In genomic region chr1:33430751-33431593, GRCh38 we compare ENCODE assay signal across 8 cellular contexts. TPM values are rescaled to one million over a fixed set of nuclear protein-coding genes. Genes with fewer than 3 reads are reported as not detected.
A peak's percentile ranks its signal among the peaks of the same experiment; 100 is the strongest.
DNase-seq lines count a peak whose midpoint lies in the region; ATAC-seq, FAIRE-seq and TF ChIP-seq lines count a peak whose summit lies in the region.

PHC2 (minus strand) TSS chr1:33431095; CDS start chr1:33375539, 55,556 bp downstream.

- TF ChIP-seq CTCF in D721Med (IDR thresholded peaks at IDR 0.05; ENCODE audit: insufficient read depth, missing control alignments): no peak
- TF ChIP-seq CTCF in esophagus muscularis mucosa (IDR thresholded peaks at IDR 0.05): peak in 2 of 3 experiments; percentile 39 to 41

- DNase-seq in D721Med (ENCODE audit: insufficient read length, low spot score) (peak; percentile 91), KG1 (lab: John Stamatoyannopoulos, UW) (peak; percentile 88), RCC 7860 (ENCODE audit: low spot score) (peak; percentile 86), esophagus muscularis mucosa (ENCODE audit: extremely low spot score) (peak; percentile 99)
- DNase-seq in activated T-cell treated with anti-CD3 and anti-CD28 coated beads, Interleukin-2, amount 50 U/mL, for 72 hours: peak; percentile 91 to 95
- DNase-seq in stimulated activated CD8-positive, alpha-beta memory T cell treated with anti-CD3 and anti-CD28 coated beads, Interleukin-4, amount 100 ng/mL, for 4 hours (ENCODE audit: low read depth in 2 of 2, low spot score in 1 of 2): peak; percentile 79 to 89

- H3K27me3 ChIP-seq in esophagus muscularis mucosa: no peaks in the 10 kb centered on the region
- peaks cover 4% of the 10 kb centered on the region for H3K27me3 ChIP-seq in mucosa of stomach (ENCODE audit: control insufficient read depth, insufficient read depth, low read length)

- H3K36me3 Mint-ChIP-seq in activated T-cell treated with anti-CD3 and anti-CD28 coated beads, Interleukin-2, amount 50 U/mL, for 72 hours (ENCODE audit: insufficient read depth in 2 of 2): no peaks in the 10 kb centered on the region

- no peak for TF ChIP-seq POLR2A in esophagus muscularis mucosa (IDR thresholded peaks at IDR 0.05; ENCODE audit: low read depth)

- no peak within 1 kb of the TSS for H3K27ac Mint-ChIP-seq in activated T-cell treated with anti-CD3 and anti-CD28 coated beads, Interleukin-2, amount 50 U/mL, for 72 hours

- H3K9me3 ChIP-seq in esophagus muscularis mucosa (no peaks in the 10 kb centered on the region), mucosa of stomach (ENCODE audit: control insufficient read depth, low read length) (no peaks in the 10 kb centered on the region)

- WGBS in esophagus muscularis mucosa: 5% methylated on average over 21 of the region's 80 CpGs

- peak within 1 kb of the TSS; percentile 74 to 87 (median 82) for H3K27ac ChIP-seq in esophagus muscularis mucosa (replicated peaks in 1 of 4)

- H3K9ac ChIP-seq in mucosa of stomach (ENCODE audit: low read length): peak within 1 kb of the TSS; percentile 46

- intact Hi-C loops in esophagus muscularis mucosa (cut with DNase I): loop anchor here (5.0 to 10.0 kb wide), 2 partner anchors 41 to 56 kb away; partner anchors contain the start of gene ZSCAN20

- ATAC-seq in GM21717 (IDR thresholded peaks at IDR 0.05; ENCODE audit: unreplicated experiment): peak; percentile 87
- peak; percentile 96 to 98 for ATAC-seq in activated T-cell treated with anti-CD3 and anti-CD28 coated beads, Interleukin-2, amount 50 U/mL, for 72 hours (replicated peaks in 1 of 2)

- peak within 1 kb of the TSS; percentile 62 to 64 for H3K4me3 Mint-ChIP-seq in activated T-cell treated with anti-CD3 and anti-CD28 coated beads, Interleukin-2, amount 50 U/mL, for 72 hours

- peak within 1 kb of the TSS; percentile 65 to 91 (median 83) for H3K4me3 ChIP-seq in esophagus muscularis mucosa
- no peak within 1 kb of the TSS for H3K4me3 ChIP-seq in mucosa of stomach (ENCODE audit: low read length)

- H3K4me1 ChIP-seq in esophagus muscularis mucosa (peaks cover 28 to 51% (median 45%) of the 10 kb centered on the region in 4 donors), mucosa of stomach (ENCODE audit: control insufficient read depth, insufficient read depth, low read length) (peaks cover 8% of the 10 kb centered on the region)

- no peak for TF ChIP-seq EP300 in esophagus muscularis mucosa (IDR thresholded peaks at IDR 0.05)

- H3K9me3 Mint-ChIP-seq in activated T-cell treated with anti-CD3 and anti-CD28 coated beads, Interleukin-2, amount 50 U/mL, for 72 hours: no peaks in the 10 kb centered on the region

- FAIRE-seq in D721Med (lab: Jason Lieb, UNC): no peak
- no peak for FAIRE-seq in RCC 7860 (lab: Jason Lieb, UNC)

- no peaks in the 10 kb centered on the region for H3K36me3 ChIP-seq in esophagus muscularis mucosa
- no peaks in the 10 kb centered on the region for H3K36me3 ChIP-seq in mucosa of stomach (ENCODE audit: control insufficient read depth, insufficient read depth, low read length)

- peaks cover 19% of the 10 kb centered on the region for H3K4me1 Mint-ChIP-seq in activated T-cell treated with anti-CD3 and anti-CD28 coated beads, Interleukin-2, amount 50 U/mL, for 72 hours (ENCODE audit: low read depth)

- H3K27me3 Mint-ChIP-seq in activated T-cell treated with anti-CD3 and anti-CD28 coated beads, Interleukin-2, amount 50 U/mL, for 72 hours (ENCODE audit: low read depth): peaks cover 5% of the 10 kb centered on the region

RNA-seq across cellular contexts. Expression of gene PHC2, which starts in this region (rescaled TPM):
- total RNA-seq in activated T-cell treated with anti-CD3 and anti-CD28 coated beads, Interleukin-2, amount 50 U/mL, for 72 hours: 10 to 100 TPM; 29.4 to 31.5 TPM
- total RNA-seq in esophagus muscularis mucosa: 100 to 1,000 TPM; 104 to 274 (median 201) TPM
